8 cellular contexts compared by ENCODE assay signal in the genomic region with DNA sequence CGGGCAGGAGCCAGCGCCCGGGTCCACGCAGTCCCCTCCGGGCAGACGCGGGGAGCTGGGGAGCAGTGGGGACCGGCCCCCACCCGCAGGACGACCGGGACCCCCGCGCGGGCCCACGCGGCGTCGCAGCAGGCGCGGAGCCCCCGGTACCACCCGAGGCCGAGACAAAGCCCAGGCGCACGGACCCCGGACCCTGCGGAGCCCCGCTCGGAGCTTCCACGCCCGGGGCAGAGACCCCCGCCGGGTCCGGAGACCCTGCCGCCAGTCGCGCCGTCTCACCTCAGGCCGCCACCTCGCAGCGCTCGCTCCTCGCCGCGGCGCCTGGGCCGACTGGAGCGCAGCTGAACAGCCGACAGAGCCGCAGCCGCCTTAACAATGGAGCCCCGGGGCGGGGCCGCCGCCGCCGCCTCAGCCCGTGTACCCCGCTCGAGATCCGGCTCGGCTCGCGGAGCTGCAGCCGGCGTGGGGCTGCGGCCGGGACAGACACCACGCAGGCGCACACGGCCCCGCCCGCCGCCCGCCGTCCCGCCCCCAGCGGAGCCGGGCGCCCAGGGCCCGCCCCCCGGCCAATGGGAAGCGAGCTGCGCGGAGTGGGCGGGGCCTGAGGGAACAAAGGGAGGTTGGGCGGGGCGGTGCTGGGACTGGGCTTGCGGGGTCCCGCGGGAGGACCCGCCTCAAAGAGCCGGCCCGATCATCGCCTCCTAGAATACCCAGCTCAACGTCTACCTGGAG. TPM values are rescaled to one million over a fixed set of nuclear protein-coding genes. Genes with fewer than 3 reads are reported as not detected.
DNase-seq lines count a peak whose midpoint lies in the region; ATAC-seq and TF ChIP-seq lines count a peak whose summit lies in the region.

A gene with protein sequence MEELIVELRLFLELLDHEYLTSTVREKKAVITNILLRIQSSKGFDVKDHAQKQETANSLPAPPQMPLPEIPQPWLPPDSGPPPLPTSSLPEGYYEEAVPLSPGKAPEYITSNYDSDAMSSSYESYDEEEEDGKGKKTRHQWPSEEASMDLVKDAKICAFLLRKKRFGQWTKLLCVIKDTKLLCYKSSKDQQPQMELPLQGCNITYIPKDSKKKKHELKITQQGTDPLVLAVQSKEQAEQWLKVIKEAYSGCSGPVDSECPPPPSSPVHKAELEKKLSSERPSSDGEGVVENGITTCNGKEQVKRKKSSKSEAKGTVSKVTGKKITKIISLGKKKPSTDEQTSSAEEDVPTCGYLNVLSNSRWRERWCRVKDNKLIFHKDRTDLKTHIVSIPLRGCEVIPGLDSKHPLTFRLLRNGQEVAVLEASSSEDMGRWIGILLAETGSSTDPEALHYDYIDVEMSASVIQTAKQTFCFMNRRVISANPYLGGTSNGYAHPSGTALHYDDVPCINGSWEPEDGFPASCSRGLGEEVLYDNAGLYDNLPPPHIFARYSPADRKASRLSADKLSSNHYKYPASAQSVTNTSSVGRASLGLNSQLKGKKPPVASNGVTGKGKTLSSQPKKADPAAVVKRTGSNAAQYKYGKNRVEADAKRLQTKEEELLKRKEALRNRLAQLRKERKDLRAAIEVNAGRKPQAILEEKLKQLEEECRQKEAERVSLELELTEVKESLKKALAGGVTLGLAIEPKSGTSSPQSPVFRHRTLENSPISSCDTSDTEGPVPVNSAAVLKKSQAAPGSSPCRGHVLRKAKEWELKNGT (minus strand): TSS at position 485 of the 732 bp plus-strand sequence. CDS start 67,783 bp downstream, outside the sequence.

- WGBS in esophagus squamous epithelium, 2 donors: no CpG with 5 or more reads among the region's 96 CpGs

- ATAC-seq in GM19351 (IDR thresholded peaks at IDR 0.05; ENCODE audit: unreplicated experiment) (peak; percentile 92), HG03520 (IDR thresholded peaks at IDR 0.05; ENCODE audit: unreplicated experiment) (peak; percentile 89), Panc1 (peak; percentile 87)

- CTCF ChIA-PET in Panc1 (lab: Charles Lee): no interaction called here

- peak within 1 kb of the TSS; percentile 85 for H3K4me3 ChIP-seq in AG10803 (ENCODE audit: low read length)
- peak within 1 kb of the TSS; percentile 64 to 79 for H3K4me3 ChIP-seq in Panc1 (ENCODE audit: low read depth in 2 of 2, low read length in 2 of 2)
- peak within 1 kb of the TSS; percentile 74 to 98 (median 84) for H3K4me3 ChIP-seq in esophagus squamous epithelium
- H3K4me3 ChIP-seq in muscle layer of colon (ENCODE audit: low read depth in 1 of 2, low read length in 2 of 2): peak within 1 kb of the TSS; percentile 79 to 94

- POLR2A ChIA-PET in Panc1 (lab: Charles Lee): interaction anchor here (0.6 to 0.7 kb wide), 3 partner anchors 17 to 359 kb away, joined by 3 read pairs; no protein-coding TSS in a partner anchor

- intact Hi-C loops in Panc1 (cut with micrococcal nuclease; ENCODE audit: unreplicated experiment): loop anchor here (10.0 kb wide), 1 partner anchor 65 kb away; no protein-coding TSS in a partner anchor
- intact Hi-C loops in esophagus squamous epithelium (cut with DNase I): no loop called here

- in situ Hi-C loops in Panc1 (cut with HindIII; ENCODE audit: low pct_unique_long_range_greater_than_20kb, low sequenced_read_pairs): no loop called here

- peak within 1 kb of the TSS; percentile 87 for H3K9ac ChIP-seq in muscle layer of colon (ENCODE audit: low read length)

- peak in 2 of 4 donors; percentile 92 to 96 for TF ChIP-seq POLR2A in esophagus squamous epithelium (IDR thresholded peaks at IDR 0.05)

- no peaks in the 10 kb centered on the region for H3K27me3 ChIP-seq in Panc1 (ENCODE audit: control insufficient read depth, insufficient read depth, low read length)
- H3K27me3 ChIP-seq in esophagus squamous epithelium: peaks cover 0 to 8% (median 0%) of the 10 kb centered on the region in 4 donors
- H3K27me3 ChIP-seq in muscle layer of colon (ENCODE audit: control insufficient read depth in 1 of 2, insufficient read depth in 2 of 2, low read length in 2 of 2): no peaks in the 10 kb centered on the region

- H3K4me1 ChIP-seq in Panc1 (ENCODE audit: control insufficient read depth, insufficient read depth, low read length): peaks cover 34% of the 10 kb centered on the region
- peaks cover 8 to 52% (median 8%) of the 10 kb centered on the region in 3 donors for H3K4me1 ChIP-seq in esophagus squamous epithelium
- H3K4me1 ChIP-seq in muscle layer of colon (ENCODE audit: insufficient read depth, low read length): peaks cover 11% of the 10 kb centered on the region

- peak within 1 kb of the TSS; percentile 97 for H3K27ac ChIP-seq in Panc1 (ENCODE audit: low read length)
- H3K27ac ChIP-seq in esophagus squamous epithelium: peak within 1 kb of the TSS; percentile 86 to 96 (median 93)
- H3K27ac ChIP-seq in muscle layer of colon (ENCODE audit: low read depth, low read length): peak within 1 kb of the TSS; percentile 92

- TF ChIP-seq CTCF in AG10803 (conservative IDR thresholded peaks at IDR 0.05; ENCODE audit: low read length) (no peak), Panc1 (IDR thresholded peaks at IDR 0.05) (no peak), esophagus squamous epithelium (IDR thresholded peaks at IDR 0.05) (no peak)

- BruUV-seq in Panc1 (replicated peaks; lab: Mats Ljungman, UMichigan): no TSS peak

- H3K36me3 ChIP-seq in Panc1 (ENCODE audit: control insufficient read depth, insufficient read depth, low read length): peaks cover 5% of the 10 kb centered on the region
- H3K36me3 ChIP-seq in esophagus squamous epithelium: no peaks in the 10 kb centered on the region
- no peaks in the 10 kb centered on the region for H3K36me3 ChIP-seq in muscle layer of colon (ENCODE audit: insufficient read depth, low read length)

- H3K9me3 ChIP-seq in Panc1 (ENCODE audit: control insufficient read depth, insufficient read depth, low read depth, low read length) (no peaks in the 10 kb centered on the region), esophagus squamous epithelium (no peaks in the 10 kb centered on the region), muscle layer of colon (ENCODE audit: low read length) (no peaks in the 10 kb centered on the region)

- peak; percentile 82 for DNase-seq in AG10803 (ENCODE audit: low read depth)
- DNase-seq in Panc1 (ENCODE audit: low read depth, low spot score): no peak
- DNase-seq in activated T-helper 1 cell treated with Interleukin-2 at 50 U/mL for 16 hours (ENCODE audit: low read depth): peak; percentile 89
- DNase-seq in esophagus squamous epithelium (lab: John Stamatoyannopoulos, UW): no peak
- peak; percentile 75 for DNase-seq in stimulated activated CD8-positive, alpha-beta memory T cell treated with anti-CD3 and anti-CD28 coated beads, Interleukin-4, amount 100 ng/mL, for 24 hours (ENCODE audit: low read depth)

RNA-seq across cellular contexts. Expression of the gene that starts here (rescaled TPM):
- 94.7 TPM for total RNA-seq in Panc1 (2021; ENCODE audit: unreplicated experiment)
- 90.7 TPM for polyA plus RNA-seq in Panc1 (2012; ENCODE audit: insufficient read length)
- 10 to 100 TPM in 2 of 4 donors, 1 to 10 TPM in 2; 4.4 to 16.6 (median 10.7) TPM for total RNA-seq in esophagus squamous epithelium

Comparison
In these comparisons a context has a peak if more than half of its experiments do, and no peak if none do; other contexts are left out.
1. DNase-seq: peak in AG10803 (single experiment), activated T-helper 1 cell treated with Interleukin-2 at 50 U/mL for 16 hours (single experiment) and stimulated activated CD8-positive, alpha-beta memory T cell treated with anti-CD3 and anti-CD28 coated beads, Interleukin-4, amount 100 ng/mL, for 24 hours (single experiment); none in Panc1 (single experiment) and esophagus squamous epithelium (single experiment).
2. Peak in every context shown above with its lines, with median percentiles within 50 percentile points of each other: H3K4me3 ChIP-seq, ATAC-seq and H3K27ac ChIP-seq.